In genomic region chr3:170159933-170160332, GRCh38 we compare ENCODE assay signal across 18 cellular contexts. TPM values are rescaled to one million over a fixed set of nuclear protein-coding genes. Genes with fewer than 3 reads are reported as not detected.
DNase-seq lines count a peak whose midpoint lies in the region; ATAC-seq and TF ChIP-seq lines count a peak whose summit lies in the region.
"Had no signal": no experiment of that assay in that cellular context is flagged by ENCODE, and none has a peak within 500 bp of the region (broad histone marks: within the 10 kb centered on the region; RNA-seq: fewer than 3 reads in every experiment).

No MANE protein-coding gene starts in this region.

- no peak overlapping the region for H2AFZ ChIP-seq in KMS-11 (ENCODE audit: low read depth)

- peaks cover 17% of the 10 kb centered on the region; the same call in 1 of the 2 replicates for H3K36me3 ChIP-seq in KMS-11 (ENCODE audit: insufficient read depth)
- peaks cover 0 to 27% (median 4%) of the 10 kb centered on the region in 3 experiments for H3K36me3 ChIP-seq in naive thymus-derived CD4-positive, alpha-beta T cell (ENCODE audit: control insufficient read depth in 2 of 3, insufficient read depth in 3 of 3, low read length in 3 of 3)

- H3K27ac ChIP-seq in KMS-11: peak overlapping the region; percentile 39
- H3K27ac ChIP-seq in naive thymus-derived CD4-positive, alpha-beta T cell (ENCODE audit: low read depth, low read length): peak overlapping the region; percentile 30
- H3K27ac ChIP-seq: cardiac muscle cell had no signal

- H3K4me3 Mint-ChIP-seq in activated CD4-positive, alpha-beta memory T cell treated with anti-CD3 and anti-CD28 coated beads for 36 hours: no peak overlapping the region
- no peak overlapping the region for H3K4me3 Mint-ChIP-seq in activated CD4-positive, alpha-beta memory T cell treated with anti-CD3 and anti-CD28 coated beads, Interleukin-2, amount 10 ng/mL, durations not matched to agents 7 days and 5 days
- H3K4me3 Mint-ChIP-seq in activated T-helper 17 cell treated with anti-CD3 and anti-CD28 coated beads, Interleukin-2, amount 50 U/mL, for 72 hours: no peak overlapping the region
- H3K4me3 Mint-ChIP-seq in naive thymus-derived CD4-positive, alpha-beta T cell: peak overlapping the region in 5 of 10 donors; percentile 44 to 54 (median 48)
- H3K4me3 Mint-ChIP-seq: activated CD4-positive, alpha-beta T cell treated with anti-CD3 and anti-CD28 coated beads, Interleukin-2, amount 10 ng/mL, durations not matched to agents 24 days and 14 days had no signal

- H3K9me3 ChIP-seq in naive thymus-derived CD4-positive, alpha-beta T cell (ENCODE audit: control insufficient read depth in 2 of 3, low read length in 3 of 3): no peaks in the 10 kb centered on the region

- H4K20me1 ChIP-seq in KMS-11 (ENCODE audit: insufficient read depth): peaks cover 12% of the 10 kb centered on the region

- no peaks in the 10 kb centered on the region for H3K27me3 Mint-ChIP-seq in activated CD4-positive, alpha-beta memory T cell treated with anti-CD3 and anti-CD28 coated beads for 36 hours
- no peaks in the 10 kb centered on the region for H3K27me3 Mint-ChIP-seq in activated CD4-positive, alpha-beta memory T cell treated with anti-CD3 and anti-CD28 coated beads, Interleukin-2, amount 10 ng/mL, durations not matched to agents 7 days and 5 days
- no peaks in the 10 kb centered on the region for H3K27me3 Mint-ChIP-seq in activated T-helper 17 cell treated with anti-CD3 and anti-CD28 coated beads, Interleukin-2, amount 50 U/mL, for 72 hours
- no peaks in the 10 kb centered on the region for H3K27me3 Mint-ChIP-seq in naive thymus-derived CD4-positive, alpha-beta T cell
- H3K27me3 Mint-ChIP-seq: activated CD4-positive, alpha-beta T cell treated with anti-CD3 and anti-CD28 coated beads, Interleukin-2, amount 10 ng/mL, durations not matched to agents 24 days and 14 days had no signal

- CTCF ChIA-PET in activated CD4-positive, alpha-beta memory T cell treated with anti-CD3 and anti-CD28 coated beads for 36 hours (lab: Charles Lee): interaction anchor here (0.7 kb wide), 1 partner anchor 82 kb away, joined by 3 read pairs; no protein-coding TSS in a partner anchor
- CTCF ChIA-PET in activated CD4-positive, alpha-beta memory T cell treated with anti-CD3 and anti-CD28 coated beads, Interleukin-2, amount 10 ng/mL, durations not matched to agents 7 days and 5 days (lab: Charles Lee): no interaction called here
- CTCF ChIA-PET in naive thymus-derived CD4-positive, alpha-beta T cell (lab: Charles Lee): no interaction called here

- no peak overlapping the region for H3K4me3 ChIP-seq in KMS-11 (IDR thresholded peaks at IDR 0.05; ENCODE audit: insufficient read depth, low read depth, low read length)
- H3K4me3 ChIP-seq in naive thymus-derived CD4-positive, alpha-beta T cell (ENCODE audit: low read length): no peak overlapping the region
- H3K4me3 ChIP-seq: cardiac muscle cell had no signal

- peaks cover 80% of the 10 kb centered on the region for H3K4me1 ChIP-seq in KMS-11 (ENCODE audit: low read depth, poor library complexity, severe bottlenecking)
- peaks cover 10 to 33% of the 10 kb centered on the region in 2 donors for H3K4me1 ChIP-seq in naive thymus-derived CD4-positive, alpha-beta T cell (ENCODE audit: control insufficient read depth in 2 of 2, insufficient read depth in 2 of 2, low read length in 2 of 2)

- peak overlapping the region; percentile 47; the same call in 1 of the 2 replicates for H3K4me2 ChIP-seq in KMS-11

- no peak overlapping the region for H3K9ac ChIP-seq in KMS-11

- TF ChIP-seq CTCF in KMS-11 (conservative IDR thresholded peaks at IDR 0.05; ENCODE audit: low read depth, low read length): no peak

- peaks cover 71% of the 10 kb centered on the region for H3K4me1 Mint-ChIP-seq in activated CD4-positive, alpha-beta memory T cell treated with anti-CD3 and anti-CD28 coated beads for 36 hours (ENCODE audit: low read depth)
- peaks cover 31% of the 10 kb centered on the region for H3K4me1 Mint-ChIP-seq in activated CD4-positive, alpha-beta memory T cell treated with anti-CD3 and anti-CD28 coated beads, Interleukin-2, amount 10 ng/mL, durations not matched to agents 7 days and 5 days
- H3K4me1 Mint-ChIP-seq in activated T-helper 17 cell treated with anti-CD3 and anti-CD28 coated beads, Interleukin-2, amount 50 U/mL, for 72 hours: peaks cover 43% of the 10 kb centered on the region
- peaks cover 47 to 87% (median 71%) of the 10 kb centered on the region in 7 donors for H3K4me1 Mint-ChIP-seq in naive thymus-derived CD4-positive, alpha-beta T cell

- no peaks in the 10 kb centered on the region for H3K27me3 ChIP-seq in KMS-11 (ENCODE audit: insufficient read depth, low read depth)
- no peaks in the 10 kb centered on the region for H3K27me3 ChIP-seq in naive thymus-derived CD4-positive, alpha-beta T cell (ENCODE audit: control insufficient read depth in 2 of 2, insufficient read depth in 2 of 2, low read length in 2 of 2)
- H3K27me3 ChIP-seq: cardiac muscle cell had no signal

- DNase-seq in activated CD4-positive, alpha-beta memory T cell treated with anti-CD3 and anti-CD28 coated beads for 36 hours: no peak
- DNase-seq in activated CD4-positive, alpha-beta memory T cell treated with anti-CD3 and anti-CD28 coated beads, Interleukin-2, amount 10 ng/mL, durations not matched to agents 7 days and 5 days: no peak
- no peak for DNase-seq in naive thymus-derived CD4-positive, alpha-beta T cell
- DNase-seq in SW480 (ENCODE audit: low spot score) (no peak), GM19238 (ENCODE audit: insufficient read length, low spot score) (no peak)
- no peak for DNase-seq in NK-92 treated with Interleukin-12 subunit alpha and Interleukin-12 subunit beta, amount 100 ng/mL, for 24 hours (lab: John Stamatoyannopoulos, UW)
- DNase-seq: activated CD4-positive, alpha-beta T cell treated with anti-CD3 and anti-CD28 coated beads, Interleukin-2, amount 10 ng/mL, durations not matched to agents 24 days and 14 days; activated CD8-positive, alpha-beta memory T cell treated with anti-CD3 and anti-CD28 coated beads, Interleukin-2, amount 50 U/mL, for 4 hours; activated gamma-delta T cell treated with Interleukin-2 at 50 U/mL for 16 hours; anterior cingulate cortex; kidney; NCI-H1436 treated with DMSO at 0.1 percent for 48 hours; NCI-H2171; NCI-H526 treated with DMSO at 0.1 percent for 48 hours; trophoblast cell had no signal

- ATAC-seq in activated T-helper 17 cell treated with anti-CD3 and anti-CD28 coated beads, Interleukin-2, amount 50 U/mL, for 72 hours (replicated peaks): no peak
- ATAC-seq in naive thymus-derived CD4-positive, alpha-beta T cell: no peak

- H3K36me3 Mint-ChIP-seq in activated CD4-positive, alpha-beta memory T cell treated with anti-CD3 and anti-CD28 coated beads for 36 hours: peaks cover 44% of the 10 kb centered on the region
- H3K36me3 Mint-ChIP-seq in activated CD4-positive, alpha-beta memory T cell treated with anti-CD3 and anti-CD28 coated beads, Interleukin-2, amount 10 ng/mL, durations not matched to agents 7 days and 5 days (ENCODE audit: low read depth): peaks cover 71% of the 10 kb centered on the region
- H3K36me3 Mint-ChIP-seq in activated T-helper 17 cell treated with anti-CD3 and anti-CD28 coated beads, Interleukin-2, amount 50 U/mL, for 72 hours (ENCODE audit: low read depth): peaks cover 92% of the 10 kb centered on the region
- H3K36me3 Mint-ChIP-seq in naive thymus-derived CD4-positive, alpha-beta T cell: peaks cover 12 to 57% (median 46%) of the 10 kb centered on the region in 5 donors

- H3K79me2 ChIP-seq in KMS-11 (ENCODE audit: insufficient read depth, low read depth): peaks cover 92% of the 10 kb centered on the region

- peak overlapping the region; percentile 1 for H3K27ac Mint-ChIP-seq in activated CD4-positive, alpha-beta memory T cell treated with anti-CD3 and anti-CD28 coated beads for 36 hours
- no peak overlapping the region for H3K27ac Mint-ChIP-seq in activated CD4-positive, alpha-beta memory T cell treated with anti-CD3 and anti-CD28 coated beads, Interleukin-2, amount 10 ng/mL, durations not matched to agents 7 days and 5 days
- H3K27ac Mint-ChIP-seq in activated T-helper 17 cell treated with anti-CD3 and anti-CD28 coated beads, Interleukin-2, amount 50 U/mL, for 72 hours: peak overlapping the region; percentile 10
- H3K27ac Mint-ChIP-seq in naive thymus-derived CD4-positive, alpha-beta T cell: peak overlapping the region; percentile 45 to 88 (median 61)
- H3K27ac Mint-ChIP-seq: activated CD4-positive, alpha-beta T cell treated with anti-CD3 and anti-CD28 coated beads, Interleukin-2, amount 10 ng/mL, durations not matched to agents 24 days and 14 days had no signal

- POLR2A ChIA-PET in activated CD4-positive, alpha-beta memory T cell treated with anti-CD3 and anti-CD28 coated beads for 36 hours (lab: Charles Lee): no interaction called here
- POLR2A ChIA-PET in activated CD4-positive, alpha-beta memory T cell treated with anti-CD3 and anti-CD28 coated beads, Interleukin-2, amount 10 ng/mL, durations not matched to agents 7 days and 5 days (lab: Charles Lee): no interaction called here
- POLR2A ChIA-PET in naive thymus-derived CD4-positive, alpha-beta T cell (lab: Charles Lee): no interaction called here

- intact Hi-C loops in activated CD4-positive, alpha-beta memory T cell treated with anti-CD3 and anti-CD28 coated beads for 36 hours (cut with micrococcal nuclease): no loop called here
- intact Hi-C loops in naive thymus-derived CD4-positive, alpha-beta T cell (cut with micrococcal nuclease): no loop called here

- H3K9me3 Mint-ChIP-seq in activated CD4-positive, alpha-beta memory T cell treated with anti-CD3 and anti-CD28 coated beads for 36 hours: peaks cover 5% of the 10 kb centered on the region
- H3K9me3 Mint-ChIP-seq in activated CD4-positive, alpha-beta memory T cell treated with anti-CD3 and anti-CD28 coated beads, Interleukin-2, amount 10 ng/mL, durations not matched to agents 7 days and 5 days: no peaks in the 10 kb centered on the region
- H3K9me3 Mint-ChIP-seq in activated T-helper 17 cell treated with anti-CD3 and anti-CD28 coated beads, Interleukin-2, amount 50 U/mL, for 72 hours: no peaks in the 10 kb centered on the region
- H3K9me3 Mint-ChIP-seq in naive thymus-derived CD4-positive, alpha-beta T cell: peaks cover 0 to 7% (median 0%) of the 10 kb centered on the region in 11 donors
- H3K9me3 Mint-ChIP-seq: activated CD4-positive, alpha-beta T cell treated with anti-CD3 and anti-CD28 coated beads, Interleukin-2, amount 10 ng/mL, durations not matched to agents 24 days and 14 days had no signal

RNA-seq across cellular contexts. Expression of gene PHC3, which starts 21.6 kb away (rescaled TPM):
- 10 to 100 TPM; 37.4 to 38.7 TPM for total RNA-seq in activated CD4-positive, alpha-beta memory T cell treated with anti-CD3 and anti-CD28 coated beads for 36 hours
- total RNA-seq in activated CD4-positive, alpha-beta memory T cell treated with anti-CD3 and anti-CD28 coated beads, Interleukin-2, amount 10 ng/mL, durations not matched to agents 7 days and 5 days: 10 to 100 TPM; 74.5 TPM
- 10 to 100 TPM; 65.8 to 98.7 TPM for total RNA-seq in activated T-helper 17 cell treated with anti-CD3 and anti-CD28 coated beads, Interleukin-2, amount 50 U/mL, for 72 hours
- 100 to 1,000 TPM in 4 of 5 experiments, 10 to 100 TPM in 1; 78.9 to 215 (median 158) TPM for total RNA-seq in naive thymus-derived CD4-positive, alpha-beta T cell
- 10 to 100 TPM; 46.3 to 67.2 TPM for polyA plus RNA-seq in naive thymus-derived CD4-positive, alpha-beta T cell
